Comparison of ENCODE assay signal across 27 cellular contexts in genomic region chr16:22366371-22366770, GRCh38. TPM values are rescaled to one million over a fixed set of nuclear protein-coding genes. Genes with fewer than 3 reads are reported as not detected.
DNase-seq lines count a peak whose midpoint lies in the region; ATAC-seq, FAIRE-seq and TF ChIP-seq lines count a peak whose summit lies in the region.
"Had no signal": no experiment of that assay in that cellular context is flagged by ENCODE, and none has a peak within 500 bp of the region (broad histone marks: within the 10 kb centered on the region; RNA-seq: fewer than 3 reads in every experiment).

No MANE protein-coding gene starts in this region.

- no peaks in the 10 kb centered on the region for H3K27me3 Mint-ChIP-seq in CD4-positive, CD25-positive, alpha-beta regulatory T cell
- H3K27me3 Mint-ChIP-seq in activated T-helper 1 cell treated with anti-CD3 and anti-CD28 coated beads, Interleukin-12 subunit alpha, Interleukin-12 subunit beta, Interleukin-2, Interleukin-4 antibody, amounts not matched to agents 30 ng/mL and 10 ng/mL and 1 ng/mL, durations not matched to agents 14 hours and 24 hours and 36 hours (ENCODE audit: insufficient read depth), result no peaks in the 10 kb centered on the region
- no peaks in the 10 kb centered on the region for H3K27me3 Mint-ChIP-seq in H9 (ENCODE audit: low read depth)

- H3K4me3 Mint-ChIP-seq in CD4-positive, CD25-positive, alpha-beta regulatory T cell, result peak overlapping the region; percentile 24 to 80 (median 71)
- H3K4me3 Mint-ChIP-seq in activated T-helper 1 cell treated with anti-CD3 and anti-CD28 coated beads, Interleukin-12 subunit alpha, Interleukin-12 subunit beta, Interleukin-2, Interleukin-4 antibody, amounts not matched to agents 30 ng/mL and 10 ng/mL and 1 ng/mL, durations not matched to agents 14 hours and 24 hours and 36 hours, result peak overlapping the region; percentile 30
- H3K4me3 Mint-ChIP-seq in H9, result no peak overlapping the region
- H3K4me3 Mint-ChIP-seq: activated naive CD4-positive, alpha-beta T cell treated with anti-CD3 and anti-CD28 coated beads for 36 hours had no signal

- H3K4me2 ChIP-seq in keratinocyte (ENCODE audit: control insufficient read depth, extremely low read depth, insufficient read depth, low read depth, low read length) (no peak overlapping the region), H9 (ENCODE audit: insufficient read depth, insufficient read length, low read length) (no peak overlapping the region)

- no peak overlapping the region for H3K14ac ChIP-seq in H9 (ENCODE audit: insufficient read depth, low read length)

- H3K79me2 ChIP-seq in keratinocyte (ENCODE audit: control insufficient read depth, insufficient read depth, low read length) (peaks cover 91% of the 10 kb centered on the region), H9 (ENCODE audit: insufficient read depth, low read length) (peaks cover 12% of the 10 kb centered on the region; the same call in 1 of the 2 replicates)

- WGBS in H9 (ENCODE audit: extremely low coverage, insufficient read length, low lambda C conversion rate), result no CpG with 5 or more reads among the region's 2 CpGs
- whole genome bisulfite sequencing in upper lobe of left lung, 2 donors, result 94 to 97% methylated on average over 2 of the region's 2 CpGs

- no peak overlapping the region for H2BK12ac ChIP-seq in H9 (ENCODE audit: insufficient read length, low read depth, low read length)

- no peak overlapping the region for H3K56ac ChIP-seq in H9 (ENCODE audit: insufficient read length, low read depth, low read length)

- peaks cover 3% of the 10 kb centered on the region for H3K79me1 ChIP-seq in H9 (ENCODE audit: insufficient read depth, low read depth, low read length, poor library complexity, severe bottlenecking)

- no peaks in the 10 kb centered on the region for H3K27me3 ChIP-seq in CD4-positive, CD25-positive, alpha-beta regulatory T cell (ENCODE audit: control insufficient read depth, insufficient read depth, low read length)
- no peaks in the 10 kb centered on the region for H3K27me3 ChIP-seq in keratinocyte (ENCODE audit: control insufficient read depth, extremely low read depth, insufficient read depth, low read length)
- H3K27me3 ChIP-seq in H9 (ENCODE audit: insufficient read depth, low read length), result no peaks in the 10 kb centered on the region
- no peaks in the 10 kb centered on the region for H3K27me3 ChIP-seq in upper lobe of left lung
- H3K27me3 ChIP-seq: dorsolateral prefrontal cortex, left lung had no signal

- H2AK5ac ChIP-seq in H9 (ENCODE audit: insufficient read length, low read length), result no peak overlapping the region

- dilution Hi-C loops in keratinocyte (cut with MboI; ENCODE audit: extremely low pct_ligation_motif_present, low sequenced_read_pairs), result no loop called here

- H3K9me1 ChIP-seq in keratinocyte (ENCODE audit: control insufficient read depth, extremely low read depth, insufficient read depth, low read length), result peaks cover 4% of the 10 kb centered on the region

- H3K9me3 ChIP-seq in CD4-positive, CD25-positive, alpha-beta regulatory T cell (ENCODE audit: control insufficient read depth in 2 of 2, low read length in 2 of 2), result no peaks in the 10 kb centered on the region
- H3K9me3 ChIP-seq in keratinocyte (ENCODE audit: control insufficient read depth, low read depth, low read length) (no peaks in the 10 kb centered on the region), H9 (ENCODE audit: control insufficient read depth, low read depth, low read length) (no peaks in the 10 kb centered on the region), upper lobe of left lung (no peaks in the 10 kb centered on the region)
- H3K9me3 ChIP-seq: left lung, psoas muscle, thoracic aorta had no signal

- peak overlapping the region; percentile 54 for H3K4me3 ChIP-seq in CD4-positive, CD25-positive, alpha-beta regulatory T cell (ENCODE audit: low read depth, low read length)
- no peak overlapping the region for H3K4me3 ChIP-seq in keratinocyte (ENCODE audit: control insufficient read depth in 2 of 3, extremely low read depth in 1 of 3, insufficient read depth in 2 of 3, low read depth in 1 of 3, low read length in 3 of 3)
- no peak overlapping the region for H3K4me3 ChIP-seq in upper lobe of left lung
- H3K4me3 ChIP-seq: dorsolateral prefrontal cortex, left lung, psoas muscle, thoracic aorta had no signal

- no peaks in the 10 kb centered on the region for H3K9me3 Mint-ChIP-seq in CD4-positive, CD25-positive, alpha-beta regulatory T cell
- H3K9me3 Mint-ChIP-seq in activated T-helper 1 cell treated with anti-CD3 and anti-CD28 coated beads, Interleukin-12 subunit alpha, Interleukin-12 subunit beta, Interleukin-2, Interleukin-4 antibody, amounts not matched to agents 30 ng/mL and 10 ng/mL and 1 ng/mL, durations not matched to agents 14 hours and 24 hours and 36 hours, result peaks cover 7% of the 10 kb centered on the region
- H3K9me3 Mint-ChIP-seq in H9, result no peaks in the 10 kb centered on the region
- H3K9me3 Mint-ChIP-seq: activated naive CD4-positive, alpha-beta T cell treated with anti-CD3 and anti-CD28 coated beads for 36 hours; activated T-cell treated with anti-CD3 and anti-CD28 coated beads, Interleukin-2, amount 50 U/mL, for 4 hours had no signal

- H4K20me1 ChIP-seq in keratinocyte (ENCODE audit: control insufficient read depth, extremely low read depth, insufficient read depth, low read length) (peaks cover 7% of the 10 kb centered on the region), H9 (ENCODE audit: control insufficient read depth, insufficient read depth, insufficient read length) (no peaks in the 10 kb centered on the region)

- no peak overlapping the region for H3K23ac ChIP-seq in H9 (ENCODE audit: insufficient read length, low read depth, low read length)

- TF ChIP-seq POLR2A in upper lobe of left lung (IDR thresholded peaks at IDR 0.05), result no peak

- H3K36me3 Mint-ChIP-seq in CD4-positive, CD25-positive, alpha-beta regulatory T cell, result peaks cover 49% of the 10 kb centered on the region
- peaks cover 53% of the 10 kb centered on the region for H3K36me3 Mint-ChIP-seq in activated T-helper 1 cell treated with anti-CD3 and anti-CD28 coated beads, Interleukin-12 subunit alpha, Interleukin-12 subunit beta, Interleukin-2, Interleukin-4 antibody, amounts not matched to agents 30 ng/mL and 10 ng/mL and 1 ng/mL, durations not matched to agents 14 hours and 24 hours and 36 hours (ENCODE audit: low read depth)
- H3K36me3 Mint-ChIP-seq in H9 (ENCODE audit: insufficient read depth in 1 of 3, low read depth in 3 of 3), result peaks cover 33 to 54% (median 49%) of the 10 kb centered on the region in 3 experiments

- H3K18ac ChIP-seq in H9 (ENCODE audit: insufficient read length, low read depth, low read length), result no peak overlapping the region

- no peak overlapping the region for H2BK20ac ChIP-seq in H9 (ENCODE audit: low read depth, low read length, poor library complexity, severe bottlenecking)

- no peak overlapping the region for H3K4ac ChIP-seq in H9 (ENCODE audit: low read depth, low read length)

- no peak overlapping the region for H3T11ph ChIP-seq in H9 (ENCODE audit: low read length)

- H2BK5ac ChIP-seq in H9 (ENCODE audit: insufficient read length, low read length), result no peak overlapping the region

- peaks cover 44 to 90% (median 73%) of the 10 kb centered on the region in 4 donors for H3K4me1 Mint-ChIP-seq in CD4-positive, CD25-positive, alpha-beta regulatory T cell
- H3K4me1 Mint-ChIP-seq in activated T-helper 1 cell treated with anti-CD3 and anti-CD28 coated beads, Interleukin-12 subunit alpha, Interleukin-12 subunit beta, Interleukin-2, Interleukin-4 antibody, amounts not matched to agents 30 ng/mL and 10 ng/mL and 1 ng/mL, durations not matched to agents 14 hours and 24 hours and 36 hours (ENCODE audit: low read depth), result peaks cover 84% of the 10 kb centered on the region
- H3K4me1 Mint-ChIP-seq in H9, result peaks cover 18 to 42% of the 10 kb centered on the region in 2 experiments

- peak; percentile 79 for FAIRE-seq in keratinocyte (lab: Jason Lieb, UNC)
- FAIRE-seq: RCC 7860 had no signal

- H3K36me3 ChIP-seq in CD4-positive, CD25-positive, alpha-beta regulatory T cell (ENCODE audit: control insufficient read depth, insufficient read depth, low read length), result peaks cover 39% of the 10 kb centered on the region
- H3K36me3 ChIP-seq in keratinocyte (ENCODE audit: control insufficient read depth in 2 of 2, extremely low read depth in 1 of 2, insufficient read depth in 2 of 2, low read length in 2 of 2) (peaks cover 9 to 18% of the 10 kb centered on the region in 2 experiments), upper lobe of left lung (peaks cover 4 to 29% (median 15%) of the 10 kb centered on the region in 4 donors)

- no peak overlapping the region for H3K27ac ChIP-seq in CD4-positive, CD25-positive, alpha-beta regulatory T cell (ENCODE audit: insufficient read depth, low read length, poor library complexity, severe bottlenecking)
- H3K27ac ChIP-seq in keratinocyte (ENCODE audit: control insufficient read depth, insufficient read depth, low read length), result no peak overlapping the region
- no peak overlapping the region for H3K27ac ChIP-seq in H9 (ENCODE audit: insufficient read length, low read depth, low read length)
- no peak overlapping the region for H3K27ac ChIP-seq in upper lobe of left lung
- H3K27ac ChIP-seq: 22Rv1, dorsolateral prefrontal cortex, left lung, psoas muscle, thoracic aorta had no signal

- peak overlapping the region; percentile 68 to 88 (median 74) for H3K27ac Mint-ChIP-seq in CD4-positive, CD25-positive, alpha-beta regulatory T cell
- H3K27ac Mint-ChIP-seq in activated T-helper 1 cell treated with anti-CD3 and anti-CD28 coated beads, Interleukin-12 subunit alpha, Interleukin-12 subunit beta, Interleukin-2, Interleukin-4 antibody, amounts not matched to agents 30 ng/mL and 10 ng/mL and 1 ng/mL, durations not matched to agents 14 hours and 24 hours and 36 hours, result peak overlapping the region; percentile 50
- H3K27ac Mint-ChIP-seq in H9, result peak overlapping the region in 1 of 3 experiments; percentile 1; a peak in 2 of 7 replicates

- no peak overlapping the region for H4K5ac ChIP-seq in H9 (ENCODE audit: insufficient read length, low read depth, low read length)

- no peak overlapping the region for H2BK120ac ChIP-seq in H9 (ENCODE audit: low read depth, low read length, poor library complexity, severe bottlenecking)

- no peak for ATAC-seq in CD4-positive, CD25-positive, alpha-beta regulatory T cell (ENCODE audit: low read depth in 2 of 2)
- ATAC-seq in GM18520 (IDR thresholded peaks at IDR 0.05; ENCODE audit: unreplicated experiment) (no peak), upper lobe of left lung (ENCODE audit: low FRiP score in 2 of 2) (no peak)
- ATAC-seq: activated T-cell treated with anti-CD3 and anti-CD28 coated beads, Interleukin-2, amount 50 U/mL, for 4 hours; left lung; psoas muscle had no signal

- H3K9ac ChIP-seq in keratinocyte (ENCODE audit: control insufficient read depth, extremely low read depth, insufficient read depth, low read length) (no peak overlapping the region), H9 (ENCODE audit: extremely low read depth, insufficient read length, low read length) (no peak overlapping the region)

- DNase-seq in DMS79 treated with DMSO at 0.1 percent for 48 hours (lab: John Stamatoyannopoulos, UW), result peak; percentile 22
- no peak for DNase-seq in DMS79 (lab: John Stamatoyannopoulos, UW)
- DNase-seq in CD4-positive, CD25-positive, alpha-beta regulatory T cell, result no peak
- no peak for DNase-seq in activated T-helper 1 cell treated with anti-CD3 and anti-CD28 coated beads, Interleukin-12 subunit alpha, Interleukin-12 subunit beta, Interleukin-2, Interleukin-4 antibody, amounts not matched to agents 30 ng/mL and 10 ng/mL and 1 ng/mL, durations not matched to agents 14 hours and 24 hours and 36 hours (ENCODE audit: low spot score)
- DNase-seq in keratinocyte (ENCODE audit: low read depth, low spot score), result no peak
- no peak for DNase-seq in H9
- no peak for DNase-seq in upper lobe of left lung
- DNase-seq: activated CD4-positive, CD25-positive, alpha-beta regulatory T cell treated with anti-CD3 and anti-CD28 coated beads, Interleukin-2, amount 50 U/mL, for 72 hours; activated naive CD4-positive, alpha-beta T cell treated with anti-CD3 and anti-CD28 coated beads for 36 hours; activated T-cell treated with anti-CD3 and anti-CD28 coated beads, Interleukin-2, amount 50 U/mL, for 4 hours; aorta; dorsolateral prefrontal cortex; GF-D8; HCEC 1CT; left lung; mesendoderm; NCI-H1092; NCI-H187 treated with DMSO at 0.1 percent for 48 hours; NCI-H526 treated with DMSO at 0.1 percent for 48 hours; psoas muscle; stimulated activated CD4-positive, alpha-beta T cell treated with anti-CD3 and anti-CD28 coated beads, Interleukin-15, amount 100 ng/mL, for 24 hours; stimulated activated naive CD4-positive, alpha-beta T cell; SW 1271 had no signal

- H3K23me2 ChIP-seq in H9 (ENCODE audit: insufficient read length, low read depth, low read length, poor library complexity, severe bottlenecking), result no peaks in the 10 kb centered on the region

- no peak overlapping the region for H4K91ac ChIP-seq in H9 (ENCODE audit: insufficient read length, low read depth, low read length)

- H2AFZ ChIP-seq in keratinocyte (ENCODE audit: control insufficient read depth, low read length) (no peak overlapping the region), H9 (ENCODE audit: low read length) (no peak overlapping the region)

- intact Hi-C loops in activated T-helper 1 cell treated with anti-CD3 and anti-CD28 coated beads, Interleukin-12 subunit alpha, Interleukin-12 subunit beta, Interleukin-2, Interleukin-4 antibody, amounts not matched to agents 30 ng/mL and 10 ng/mL and 1 ng/mL, durations not matched to agents 14 hours and 24 hours and 36 hours (cut with micrococcal nuclease), result no loop called here

- no peak overlapping the region for H2BK15ac ChIP-seq in H9 (ENCODE audit: low read depth, low read length)

- no peak for TF ChIP-seq CTCF in keratinocyte (optimal IDR thresholded peaks at IDR 0.05 in 1 of 3, IDR thresholded peaks at IDR 0.05 in 1 of 3, conservative IDR thresholded peaks at IDR 0.05 in 1 of 3; ENCODE audit: extremely low read depth in 1 of 3, insufficient read depth in 2 of 3, low read length in 3 of 3)
- TF ChIP-seq CTCF in H9 (conservative IDR thresholded peaks at IDR 0.05), result no peak
- no peak for TF ChIP-seq CTCF in upper lobe of left lung (IDR thresholded peaks at IDR 0.05)

- peaks cover 54% of the 10 kb centered on the region for H3K4me1 ChIP-seq in CD4-positive, CD25-positive, alpha-beta regulatory T cell (ENCODE audit: control insufficient read depth, insufficient read depth, low read length, poor library complexity, severe bottlenecking)
- H3K4me1 ChIP-seq in keratinocyte (ENCODE audit: control insufficient read depth, extremely low read depth, insufficient read depth, low read length) (peaks cover 49% of the 10 kb centered on the region), H9 (ENCODE audit: insufficient read depth, low read length) (peaks cover 2% of the 10 kb centered on the region; the same call in 1 of the 2 replicates), upper lobe of left lung (peaks cover 23 to 43% (median 37%) of the 10 kb centered on the region in 4 donors)

- H4K8ac ChIP-seq in H9 (replicated peaks; ENCODE audit: insufficient read length, low read depth, low read length), result no peak overlapping the region

- no peak for TF ChIP-seq EP300 in upper lobe of left lung (IDR thresholded peaks at IDR 0.05)

RNA-seq across cellular contexts. Expression of gene CDR2, which starts 8.0 kb away (rescaled TPM):
- total RNA-seq in CD4-positive, CD25-positive, alpha-beta regulatory T cell, result 90.2 TPM
- polyA plus RNA-seq in CD4-positive, CD25-positive, alpha-beta regulatory T cell, result 10 to 100 TPM; 64.7 to 82.1 (median 74.3) TPM
- total RNA-seq in activated T-helper 1 cell treated with anti-CD3 and anti-CD28 coated beads, Interleukin-12 subunit alpha, Interleukin-12 subunit beta, Interleukin-2, Interleukin-4 antibody, amounts not matched to agents 30 ng/mL and 10 ng/mL and 1 ng/mL, durations not matched to agents 14 hours and 24 hours and 36 hours, result 43.5 and 47.2 TPM in 2 replicates
- polyA plus RNA-seq in keratinocyte, result 27.3 to 37.1 TPM (median 31.3 TPM) in 3 replicates
- polyA plus RNA-seq in keratinocyte (2011; ENCODE audit: low read depth), result 27.2 TPM
- 25.9 and 34.8 TPM in 2 replicates for polyA plus RNA-seq in keratinocyte (2011; cell fraction: cytosol; rRNA removed)
- 36.7 and 37.3 TPM in 2 replicates for polyA plus RNA-seq in keratinocyte (2011; cell fraction: nucleus; rRNA removed)
- polyA plus RNA-seq in keratinocyte (2012; ENCODE audit: low replicate concordance), result 12.2 and 22.5 TPM in 2 replicates
- polyA minus RNA-seq in keratinocyte, result 14.5 to 31.2 TPM (median 20.7 TPM) in 3 replicates
- 26.1 TPM for polyA minus RNA-seq in keratinocyte (2011; cell fraction: cytosol; rRNA and poly(A)+ RNA removed)
- 12.6 and 25.7 TPM in 2 replicates for polyA minus RNA-seq in keratinocyte (2011; cell fraction: nucleus; rRNA and poly(A)+ RNA removed)
- total RNA-seq in H9 (2021), result 33.4 and 33.8 TPM in 2 replicates
- 10 to 100 TPM; 16.3 to 27.5 (median 19.4) TPM for total RNA-seq in upper lobe of left lung

Comparison
In these comparisons a context has a peak if more than half of its experiments do, and no peak if none do; other contexts are left out.
1. H3K4me3 Mint-ChIP-seq: peak in CD4-positive, CD25-positive, alpha-beta regulatory T cell (4 of 4) and activated T-helper 1 cell treated with anti-CD3 and anti-CD28 coated beads, Interleukin-12 subunit alpha, Interleukin-12 subunit beta, Interleukin-2, Interleukin-4 antibody, amounts not matched to agents 30 ng/mL and 10 ng/mL and 1 ng/mL, durations not matched to agents 14 hours and 24 hours and 36 hours (single experiment); none in H9 (0 of 2).